31 cellular contexts compared by ENCODE assay signal in genomic region chr20:57313230-57313629, GRCh38. TPM values are rescaled to one million over a fixed set of nuclear protein-coding genes. Genes with fewer than 3 reads are reported as not detected.
"Had no signal": no experiment of that assay in that cellular context is flagged by ENCODE, and none has a peak within 500 bp of the region (broad histone marks: within the 10 kb centered on the region; RNA-seq: fewer than 3 reads in every experiment).

No MANE protein-coding gene starts in this region.

- DNase-seq: activated B cell treated with CpG ODN at 0.5 μM for 24 hours; activated CD4-positive, alpha-beta memory T cell treated with anti-CD3 and anti-CD28 coated beads for 36 hours; activated CD4-positive, alpha-beta T cell treated with anti-CD3 and anti-CD28 coated beads for 4 hours; activated CD4-positive, alpha-beta T cell treated with anti-CD3 and anti-CD28 coated beads, Interleukin-2, amount 50 U/mL, for 1 hour; activated CD4-positive, CD25-positive, alpha-beta regulatory T cell treated with anti-CD3 and anti-CD28 coated beads, Interleukin-2, amount 50 U/mL, for 72 hours; activated CD8-positive, alpha-beta memory T cell treated with anti-CD3 and anti-CD28 coated beads, Interleukin-2, amount 10 ng/mL, durations not matched to agents 7 days and 5 days; activated effector memory CD4-positive, alpha-beta T cell treated with anti-CD3 and anti-CD28 coated beads, Interleukin-2, amount 50 U/mL, for 16 hours; activated naive CD4-positive, alpha-beta T cell; activated naive CD4-positive, alpha-beta T cell treated with anti-CD3 and anti-CD28 coated beads, Interleukin-2, amount 50 U/mL, for 16 hours; activated naive CD8-positive, alpha-beta T cell treated with anti-CD3 and anti-CD28 coated beads for 36 hours; activated T-cell treated with anti-CD3 and anti-CD28 coated beads, Interleukin-2, amount 50 U/mL, for 1 hour; activated T-cell treated with anti-CD3 and anti-CD28 coated beads, Interleukin-2, amount 50 U/mL, for 72 hours; amniotic stem cell; aorta; brain microvascular endothelial cell; NCI-H1105; NCI-H1417 treated with DMSO at 0.1 percent for 48 hours; NCI-H1930; NCI-H2081 treated with DMSO at 0.1 percent for 48 hours; NCI-H345; NCI-H524 treated with DMSO at 0.1 percent for 48 hours; PC-9; Right ventricle myocardium superior; SW 1271; T-helper 1 cell; T-helper 2 cell; T-helper 9 cell had no signal

- H3K27me3 ChIP-seq: brain microvascular endothelial cell had no signal

- H3K27ac ChIP-seq: brain microvascular endothelial cell, PC-9, VCaP had no signal

- ATAC-seq: activated CD8-positive, alpha-beta memory T cell treated with anti-CD3 and anti-CD28 coated beads, Interleukin-2, amount 10 ng/mL, durations not matched to agents 7 days and 5 days; activated T-cell treated with anti-CD3 and anti-CD28 coated beads, Interleukin-2, amount 50 U/mL, for 72 hours; activated T-helper 17 cell treated with anti-CD3 and anti-CD28 coated beads, Interleukin-2, amount 50 U/mL, for 72 hours had no signal

- H3K4me3 ChIP-seq: PC-9 had no signal

- H3K36me3 ChIP-seq: brain microvascular endothelial cell had no signal

- H3K4me2 ChIP-seq: PC-9 had no signal

- H2AFZ ChIP-seq: PC-9 had no signal

RNA-seq across cellular contexts. Expression of gene SPO11, which starts 16.4 kb away (rescaled TPM):
- total RNA-seq: activated B cell treated with CpG ODN at 0.5 μM for 24 hours; activated CD4-positive, alpha-beta memory T cell treated with anti-CD3 and anti-CD28 coated beads for 36 hours; activated CD8-positive, alpha-beta memory T cell treated with anti-CD3 and anti-CD28 coated beads, Interleukin-2, amount 10 ng/mL, durations not matched to agents 7 days and 5 days; activated naive CD8-positive, alpha-beta T cell treated with anti-CD3 and anti-CD28 coated beads for 36 hours; activated T-cell treated with anti-CD3 and anti-CD28 coated beads, Interleukin-2, amount 50 U/mL, for 72 hours; activated T-helper 17 cell treated with anti-CD3 and anti-CD28 coated beads, Interleukin-2, amount 50 U/mL, for 72 hours; aorta; MCF 10A; NCI-H460; PC-9; Right ventricle myocardium superior had no signal

RNA-seq across cellular contexts. Expression of gene BMP7, which starts 46.8 kb away (rescaled TPM):
- total RNA-seq: activated B cell treated with CpG ODN at 0.5 μM for 24 hours; activated CD4-positive, alpha-beta memory T cell treated with anti-CD3 and anti-CD28 coated beads for 36 hours; activated CD8-positive, alpha-beta memory T cell treated with anti-CD3 and anti-CD28 coated beads, Interleukin-2, amount 10 ng/mL, durations not matched to agents 7 days and 5 days; activated naive CD8-positive, alpha-beta T cell treated with anti-CD3 and anti-CD28 coated beads for 36 hours; activated T-helper 17 cell treated with anti-CD3 and anti-CD28 coated beads, Interleukin-2, amount 50 U/mL, for 72 hours; MCF 10A had no signal
